In genomic region chr12:83322816-83323215, GRCh38 we compare ENCODE assay signal across 20 cellular contexts.
"Had no signal": no experiment of that assay in that cellular context is flagged by ENCODE, and none has a peak within 500 bp of the region (broad histone marks: within the 10 kb centered on the region; RNA-seq: fewer than 3 reads in every experiment).

No MANE protein-coding gene starts in this region.

- H3K4me1 ChIP-seq: stomach, uterus had no signal

- H3K4me3 Mint-ChIP-seq: endodermal cell; naive thymus-derived CD4-positive, alpha-beta T cell; stimulated activated naive B cell treated with anti-CD40 and anti-IgM and Interleukin-4, amounts not matched to agents 10 μg/mL and 1 μg/mL and 100 μg/mL, for 72 hours; type B pancreatic cell had no signal

- H3K9me3 ChIP-seq: heart left ventricle, neutrophil, sigmoid colon, stomach, uterus had no signal

- H3K27ac ChIP-seq: coronary artery, heart left ventricle, neutrophil, sigmoid colon, skin epidermis, stomach, uterus had no signal

- H3K4me1 Mint-ChIP-seq: naive thymus-derived CD4-positive, alpha-beta T cell; stimulated activated naive B cell treated with anti-CD40 and anti-IgM and Interleukin-4, amounts not matched to agents 10 μg/mL and 1 μg/mL and 100 μg/mL, for 72 hours had no signal

- DNase-seq: effector CD4-positive, alpha-beta T cell; endodermal cell; erythroblast; foreskin melanocyte; heart left ventricle; hippocampal formation; left colon; mammary epithelial cell; naive thymus-derived CD4-positive, alpha-beta T cell; posterior cingulate gyrus; sigmoid colon; stimulated activated CD4-positive, alpha-beta T cell treated with anti-CD3 and anti-CD28 coated beads, Interleukin-2, amount 100 ng/mL, for 24 hours; stimulated activated CD4-positive, alpha-beta T cell treated with anti-CD3 and anti-CD28 coated beads, Interleukin-4, amount 100 ng/mL, for 4 hours; stimulated activated naive B cell treated with anti-CD40 and anti-IgM and Interleukin-4, amounts not matched to agents 10 μg/mL and 1 μg/mL and 100 μg/mL, for 72 hours; stomach; uterus had no signal

- H3K27me3 Mint-ChIP-seq: naive thymus-derived CD4-positive, alpha-beta T cell; stimulated activated naive B cell treated with anti-CD40 and anti-IgM and Interleukin-4, amounts not matched to agents 10 μg/mL and 1 μg/mL and 100 μg/mL, for 72 hours had no signal

- H3K36me3 Mint-ChIP-seq: naive thymus-derived CD4-positive, alpha-beta T cell; stimulated activated naive B cell treated with anti-CD40 and anti-IgM and Interleukin-4, amounts not matched to agents 10 μg/mL and 1 μg/mL and 100 μg/mL, for 72 hours; type B pancreatic cell had no signal

- H3K27ac Mint-ChIP-seq: endodermal cell; naive thymus-derived CD4-positive, alpha-beta T cell; stimulated activated naive B cell treated with anti-CD40 and anti-IgM and Interleukin-4, amounts not matched to agents 10 μg/mL and 1 μg/mL and 100 μg/mL, for 72 hours; type B pancreatic cell had no signal

- ATAC-seq: heart left ventricle; left colon; naive thymus-derived CD4-positive, alpha-beta T cell; stimulated activated naive B cell treated with anti-CD40 and anti-IgM and Interleukin-4, amounts not matched to agents 10 μg/mL and 1 μg/mL and 100 μg/mL, for 72 hours had no signal

- H3K4me3 ChIP-seq: coronary artery, heart left ventricle, sigmoid colon, skin epidermis, stomach, uterus had no signal

- H3K27me3 ChIP-seq: heart left ventricle, neutrophil, sigmoid colon, stomach, uterus had no signal
